ENCODE assay signal across 6 cellular contexts in the genomic region with DNA sequence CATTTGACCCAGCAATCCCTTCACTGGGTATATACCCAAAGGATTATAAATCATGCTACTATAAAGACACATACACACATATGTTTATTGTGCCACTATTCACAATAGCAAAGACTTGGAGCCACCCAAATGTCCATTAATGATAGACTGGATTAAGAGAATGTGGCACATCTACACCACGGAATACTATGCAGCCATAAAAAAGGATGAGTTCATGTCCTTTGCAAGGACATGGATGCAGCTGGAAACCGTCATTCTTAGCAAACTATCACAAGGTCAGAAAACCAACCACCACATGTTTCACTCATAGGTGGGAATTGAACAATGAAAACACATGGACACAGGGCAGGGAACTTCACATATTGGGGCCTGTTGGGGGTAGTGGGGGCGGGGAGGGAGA. TPM values are rescaled to one million over a fixed set of nuclear protein-coding genes. Genes with fewer than 3 reads are reported as not detected.
DNase-seq lines count a peak whose midpoint lies in the region; ATAC-seq, FAIRE-seq and TF ChIP-seq lines count a peak whose summit lies in the region.
"Not testable (repeated sequence)": the region's sequence is repeated elsewhere in the genome, so short reads cannot be mapped to it uniquely, and the experiment has no call there.

No MANE protein-coding gene starts in this region.

- FAIRE-seq in K562 (lab: Jason Lieb, UNC); HepG2 (lab: Jason Lieb, UNC): not testable (repeated sequence)

- H3K4me2 ChIP-seq in K562 (ENCODE audit: insufficient read depth, low read length); HepG2 (ENCODE audit: low read depth, low read length): not testable (repeated sequence)

- 23% methylated on average over 3 of the region's 3 CpGs for WGBS in K562 (ENCODE audit: insufficient coverage, low coverage, missing lambda C conversion rate)
- WGBS in HepG2 (ENCODE audit: low lambda C conversion rate) = 39% methylated on average over 3 of the region's 3 CpGs

- not testable (repeated sequence) for H3K9me3 Mint-ChIP-seq in CD4-positive, CD25-positive, alpha-beta regulatory T cell; natural killer cell treated with Interleukin-12 subunit alpha and Interleukin-12 subunit beta and Interleukin-15 and Interleukin-18, amount 100 ng/mL, for 72 hours

- not testable (repeated sequence) for ATAC-seq in CD4-positive, CD25-positive, alpha-beta regulatory T cell (ENCODE audit: low read depth in 2 of 2); SK-N-SH treated with all-trans-retinoic acid at 6 μM for 48 hours; K562; HepG2; natural killer cell treated with Interleukin-12 subunit alpha and Interleukin-12 subunit beta and Interleukin-15 and Interleukin-18, amount 100 ng/mL, for 72 hours

- not testable (repeated sequence) for H3K36me3 ChIP-seq in CD4-positive, CD25-positive, alpha-beta regulatory T cell (ENCODE audit: control insufficient read depth, insufficient read depth, low read length); HEK293 (ENCODE audit: control insufficient read depth in 2 of 2, insufficient read depth in 1 of 2, low read length in 2 of 2); K562 (ENCODE audit: control insufficient read depth, insufficient read depth, low read length); HepG2 (replicated peaks in 1 of 2; ENCODE audit: control insufficient read depth in 1 of 2, insufficient read depth in 2 of 2, low read length in 2 of 2)

- not testable (repeated sequence) for H3K4me1 ChIP-seq in CD4-positive, CD25-positive, alpha-beta regulatory T cell (ENCODE audit: control insufficient read depth, insufficient read depth, low read length, poor library complexity, severe bottlenecking); HEK293 (ENCODE audit: control insufficient read depth, insufficient read depth, low read length); K562 (replicated peaks in 1 of 2; ENCODE audit: control insufficient read depth in 2 of 2, insufficient read depth in 2 of 2, low read length in 2 of 2)
- H3K4me1 ChIP-seq in HepG2 (ENCODE audit: insufficient read depth, low read length) = peaks cover 11% of the 10 kb centered on the region; the same call in 1 of the 2 replicates

- intact Hi-C loops in K562 (cut with micrococcal nuclease); HepG2 (cut with micrococcal nuclease; ENCODE audit: unreplicated experiment): not testable (repeated sequence)

- H3K27ac ChIP-seq in CD4-positive, CD25-positive, alpha-beta regulatory T cell (ENCODE audit: insufficient read depth, low read length, poor library complexity, severe bottlenecking); HEK293 (ENCODE audit: extremely low read depth, low read depth, low read length); K562 (ENCODE audit: extremely low read depth, low read depth, low read length); HepG2 (ENCODE audit: extremely low read length, insufficient read depth, low read length): not testable (repeated sequence)

- in situ Hi-C loops in K562 (cut with MboI); HepG2 (cut with HindIII; ENCODE audit: extremely low pct_ligation_motif_present, low pct_unique_long_range_greater_than_20kb): not testable (repeated sequence)

- POLR2A ChIA-PET in HEK293 (lab: Yijun Ruan, JAX); K562 (lab: Yijun Ruan, JAX); HepG2 (lab: Yijun Ruan, JAX): not testable (repeated sequence)

- not testable (repeated sequence) for H3K79me2 ChIP-seq in K562 (ENCODE audit: control insufficient read depth, insufficient read depth, low read length); HepG2 (ENCODE audit: insufficient read depth, low read length)

- H3K36me3 Mint-ChIP-seq in CD4-positive, CD25-positive, alpha-beta regulatory T cell; natural killer cell treated with Interleukin-12 subunit alpha and Interleukin-12 subunit beta and Interleukin-15 and Interleukin-18, amount 100 ng/mL, for 72 hours: not testable (repeated sequence)

- not testable (repeated sequence) for H4K20me1 ChIP-seq in K562 (replicated peaks; ENCODE audit: control insufficient read depth, insufficient read depth, low read length); HepG2 (ENCODE audit: insufficient read depth, low read length)

- H3K9me1 ChIP-seq in K562 (ENCODE audit: control insufficient read depth, insufficient read depth, low read length) = not testable (repeated sequence)

- H3K9me3 ChIP-seq in CD4-positive, CD25-positive, alpha-beta regulatory T cell (ENCODE audit: control insufficient read depth in 2 of 2, low read length in 2 of 2); HEK293 (ENCODE audit: control insufficient read depth, insufficient read depth, low read depth, low read length); K562 (replicated peaks; ENCODE audit: control insufficient read depth, insufficient read depth, low read depth, low read length); HepG2 (ENCODE audit: low read length): not testable (repeated sequence)

- not testable (repeated sequence) for H3K4me3 Mint-ChIP-seq in CD4-positive, CD25-positive, alpha-beta regulatory T cell; natural killer cell treated with Interleukin-12 subunit alpha and Interleukin-12 subunit beta and Interleukin-15 and Interleukin-18, amount 100 ng/mL, for 72 hours

- not testable (repeated sequence) for H3K9ac ChIP-seq in K562 (ENCODE audit: insufficient read depth in 1 of 2, low read depth in 2 of 2, low read length in 2 of 2); HepG2 (ENCODE audit: insufficient read depth, low read depth, low read length)

- H3K4me1 Mint-ChIP-seq in CD4-positive, CD25-positive, alpha-beta regulatory T cell; natural killer cell treated with Interleukin-12 subunit alpha and Interleukin-12 subunit beta and Interleukin-15 and Interleukin-18, amount 100 ng/mL, for 72 hours (ENCODE audit: low read depth in 2 of 2): not testable (repeated sequence)

- CTCF ChIA-PET in HEK293 (lab: Yijun Ruan, JAX); K562 (lab: Yijun Ruan, JAX; ENCODE audit: low intra/inter-chr PET ratio); HepG2 (lab: Yijun Ruan, JAX; ENCODE audit: low intra/inter-chr PET ratio, low total read pairs): not testable (repeated sequence)

- H3K4me3 ChIP-seq in CD4-positive, CD25-positive, alpha-beta regulatory T cell (ENCODE audit: low read depth, low read length); HEK293 (ENCODE audit: low read depth, low read length); K562; HepG2 (replicated peaks in 1 of 3; ENCODE audit: insufficient read depth in 1 of 3, low read depth in 2 of 3, low read length in 3 of 3): not testable (repeated sequence)

- peaks cover 11% of the 10 kb centered on the region for H3K27me3 Mint-ChIP-seq in CD4-positive, CD25-positive, alpha-beta regulatory T cell
- H3K27me3 Mint-ChIP-seq in natural killer cell treated with Interleukin-12 subunit alpha and Interleukin-12 subunit beta and Interleukin-15 and Interleukin-18, amount 100 ng/mL, for 72 hours = not testable (repeated sequence)

- H2AFZ ChIP-seq in K562 (ENCODE audit: low read depth, low read length); HepG2 (ENCODE audit: low read length): not testable (repeated sequence)

- TF ChIP-seq RAD21 in K562 (CRISPR knock-in tag; conservative IDR thresholded peaks at IDR 0.05 in 1 of 2, IDR thresholded peaks at IDR 0.05 in 1 of 2); HepG2 (CRISPR knock-in tag; IDR thresholded peaks at IDR 0.05): not testable (repeated sequence)

- H3K27me3 ChIP-seq in CD4-positive, CD25-positive, alpha-beta regulatory T cell (ENCODE audit: control insufficient read depth, insufficient read depth, low read length); K562 (ENCODE audit: control insufficient read depth in 2 of 2, insufficient read depth in 2 of 2, low read length in 2 of 2); HepG2 (ENCODE audit: control insufficient read depth in 1 of 2, insufficient read depth in 2 of 2, low read length in 2 of 2): not testable (repeated sequence)

- H3K27ac Mint-ChIP-seq in CD4-positive, CD25-positive, alpha-beta regulatory T cell = peak overlapping the region in 2 of 3 donors; percentile 33 to 62
- not testable (repeated sequence) for H3K27ac Mint-ChIP-seq in natural killer cell treated with Interleukin-12 subunit alpha and Interleukin-12 subunit beta and Interleukin-15 and Interleukin-18, amount 100 ng/mL, for 72 hours

- not testable (repeated sequence) for BruUV-seq in K562 (replicated peaks; lab: Mats Ljungman, UMichigan); HepG2 (replicated peaks; lab: Mats Ljungman, UMichigan)

- TF ChIP-seq CTCF in HEK293 (tag by site-specific recombination; IDR thresholded peaks at IDR 0.05); K562 (IDR thresholded peaks at IDR 0.05 in 2 of 3, conservative IDR thresholded peaks at IDR 0.05 in 1 of 3; ENCODE audit: insufficient read depth in 2 of 3, low read depth in 1 of 3, low read length in 3 of 3); HepG2 (CRISPR knock-in tag; IDR thresholded peaks at IDR 0.05): not testable (repeated sequence)

- not testable (repeated sequence) for TF ChIP-seq EP300 in K562 (IDR thresholded peaks at IDR 0.05; ENCODE audit: low read length); HepG2 (IDR thresholded peaks at IDR 0.05; ENCODE audit: low read depth in 2 of 2, low read length in 2 of 2); HepG2 (CRISPR knock-in tag; IDR thresholded peaks at IDR 0.05; ENCODE audit: borderline replicate concordance)

- not testable (repeated sequence) for DNase-seq in CD4-positive, CD25-positive, alpha-beta regulatory T cell; K562 (ENCODE audit: extremely low read depth in 1 of 4, low spot score in 3 of 4); HepG2 (ENCODE audit: low spot score)
- DNase-seq in natural killer cell treated with Interleukin-12 subunit alpha and Interleukin-12 subunit beta and Interleukin-15 and Interleukin-18, amount 100 ng/mL, for 72 hours (ENCODE audit: low spot score) = peak; percentile 1

- not testable (repeated sequence) for TF ChIP-seq POLR2A in K562 (conservative IDR thresholded peaks at IDR 0.05); HepG2 (IDR thresholded peaks at IDR 0.05; ENCODE audit: insufficient read depth in 1 of 2, low read depth in 2 of 2, low read length in 2 of 2)

RNA-seq across cellular contexts. Expression of a gene that starts 29.9 kb away (rescaled TPM):
- 14.8 TPM for total RNA-seq in CD4-positive, CD25-positive, alpha-beta regulatory T cell
- polyA plus RNA-seq in CD4-positive, CD25-positive, alpha-beta regulatory T cell = 10 to 100 TPM; 29.0 to 33.5 (median 31.6) TPM
- total RNA-seq in K562 (2011; cell fraction: chromatin; rRNA removed; ENCODE audit: low replicate concordance) = 16.8 and 17.6 TPM in 2 replicates
- 6.5 and 8.6 TPM in 2 replicates for total RNA-seq in K562 (2011; cell fraction: nucleolus; rRNA removed)
- total RNA-seq in K562 (2011; cell fraction: nucleoplasm; rRNA removed) = 16.4 and 23.5 TPM in 2 replicates
- total RNA-seq in K562 (2014; rRNA removed) = 41.3 and 44.9 TPM in 2 replicates
- total RNA-seq in K562 (2014; rRNA removed; fragmentation: Illumina TruSeq; extraction: Trizol) = 102 and 119 TPM in 2 replicates
- 91.8 and 104 TPM in 2 replicates for total RNA-seq in K562 (2015; rRNA removed; fragmentation: Illumina TruSeq; extraction: Trizol)
- 61.2 and 74.2 TPM in 2 replicates for total RNA-seq in K562 (2021)
- 117 and 119 TPM in 2 replicates for polyA plus RNA-seq in K562 (2011; rRNA removed)
- 15.8 and 39.6 TPM in 2 replicates for polyA plus RNA-seq in K562 (2011; cell fraction: cytosol; rRNA removed)
- 12.5 and 15.1 TPM in 2 replicates for polyA plus RNA-seq in K562 (2011; cell fraction: nucleus; rRNA removed)
- 63.4 and 74.9 TPM in 2 replicates for polyA plus RNA-seq in K562 (2012)
- polyA plus RNA-seq in K562 (2014; fragmentation: Illumina TruSeq; extraction: Trizol) = 93.3 and 113 TPM in 2 replicates
- 100 to 1,000 TPM; 107 to 150 TPM for polyA plus RNA-seq in K562 (2014; fragmentation: Nextera tagmentation; extraction: Ambion mirVana)
- polyA plus RNA-seq in K562 (2014; rRNA removed) = 66.4 and 70.1 TPM in 2 replicates
- polyA minus RNA-seq in K562 (2011; rRNA and poly(A)+ RNA removed) = 62.0 and 96.6 TPM in 2 replicates
- 27.4 and 29.0 TPM in 2 replicates for polyA minus RNA-seq in K562 (2011; cell fraction: cytosol; rRNA and poly(A)+ RNA removed)
- 5.4 and 10.9 TPM in 2 replicates for polyA minus RNA-seq in K562 (2011; cell fraction: nucleus; rRNA and poly(A)+ RNA removed)
- total RNA-seq in HepG2 (2016; rRNA removed; fragmentation: Illumina TruSeq; extraction: Trizol) = 54.1 and 84.4 TPM in 2 replicates
- total RNA-seq in HepG2 (2016; cell fraction: cytosol; rRNA removed; fragmentation: Illumina TruSeq; extraction: Trizol; ENCODE audit: low read depth) = 22.6 and 28.5 TPM in 2 replicates
- total RNA-seq in HepG2 (2016; cell fraction: insoluble cytoplasmic fraction; rRNA removed; fragmentation: Illumina TruSeq; extraction: Trizol) = 61.5 and 89.9 TPM in 2 replicates
- 54.3 and 65.9 TPM in 2 replicates for total RNA-seq in HepG2 (2016; cell fraction: membrane; rRNA removed; fragmentation: Illumina TruSeq; extraction: Trizol)
- total RNA-seq in HepG2 (2016; cell fraction: nucleus; rRNA removed; fragmentation: Illumina TruSeq; extraction: Trizol) = 25.7 and 28.2 TPM in 2 replicates
- polyA plus RNA-seq in HepG2 (2011; rRNA removed) = 30.2 and 53.0 TPM in 2 replicates
- polyA plus RNA-seq in HepG2 (2011; cell fraction: cytosol; rRNA removed) = 17.3 and 23.5 TPM in 2 replicates
- polyA plus RNA-seq in HepG2 (2011; cell fraction: nucleus; rRNA removed) = 4.7 and 7.5 TPM in 2 replicates
- polyA plus RNA-seq in HepG2 (2012) = 40.3 and 58.2 TPM in 2 replicates
- polyA plus RNA-seq in HepG2 (2016; cell fraction: cytosol; fragmentation: Illumina TruSeq; extraction: Trizol; ENCODE audit: low read depth) = 22.4 and 22.6 TPM in 2 replicates
- 106 and 119 TPM in 2 replicates for polyA plus RNA-seq in HepG2 (2016; cell fraction: insoluble cytoplasmic fraction; fragmentation: Illumina TruSeq; extraction: Trizol; ENCODE audit: low read depth)
- 48.2 and 52.2 TPM in 2 replicates for polyA plus RNA-seq in HepG2 (2016; cell fraction: membrane; fragmentation: Illumina TruSeq; extraction: Trizol; ENCODE audit: low read depth)
- 47.9 and 51.6 TPM in 2 replicates for polyA plus RNA-seq in HepG2 (2016; cell fraction: nucleus; fragmentation: Illumina TruSeq; extraction: Trizol; ENCODE audit: insufficient read depth, low read depth)
- polyA minus RNA-seq in HepG2 (2011; rRNA and poly(A)+ RNA removed; ENCODE audit: low replicate concordance) = 10.7 and 14.1 TPM in 2 replicates
- polyA minus RNA-seq in HepG2 (2011; cell fraction: cytosol; rRNA and poly(A)+ RNA removed) = 27.9 and 32.3 TPM in 2 replicates
- polyA minus RNA-seq in HepG2 (2011; cell fraction: nucleus; rRNA and poly(A)+ RNA removed) = 14.0 and 15.2 TPM in 2 replicates
- 10 to 100 TPM; 44.4 to 45.1 TPM for total RNA-seq in natural killer cell treated with Interleukin-12 subunit alpha and Interleukin-12 subunit beta and Interleukin-15 and Interleukin-18, amount 100 ng/mL, for 72 hours

RNA-seq across cellular contexts. Expression of a gene that starts 31.1 kb away (rescaled TPM):
- total RNA-seq in CD4-positive, CD25-positive, alpha-beta regulatory T cell = 103 TPM
- 1 to 10 TPM; 6.9 to 8.9 (median 8.3) TPM for polyA plus RNA-seq in CD4-positive, CD25-positive, alpha-beta regulatory T cell
- total RNA-seq in K562 (2011; cell fraction: chromatin; rRNA removed; ENCODE audit: low replicate concordance) = 141 and 264 TPM in 2 replicates
- 136 and 143 TPM in 2 replicates for total RNA-seq in K562 (2011; cell fraction: nucleolus; rRNA removed)
- 122 and 132 TPM in 2 replicates for total RNA-seq in K562 (2011; cell fraction: nucleoplasm; rRNA removed)
- total RNA-seq in K562 (2014; rRNA removed) (12.5 and 15.7 TPM in 2 replicates), K562 (2014; rRNA removed; fragmentation: Illumina TruSeq; extraction: Trizol) (9.5 and 10.0 TPM in 2 replicates), K562 (2015; rRNA removed; fragmentation: Illumina TruSeq; extraction: Trizol) (7.4 and 8.8 TPM in 2 replicates), K562 (2021) (39.9 and 41.6 TPM in 2 replicates), HepG2 (2016; rRNA removed; fragmentation: Illumina TruSeq; extraction: Trizol) (10.2 and 13.0 TPM in 2 replicates)
- polyA plus RNA-seq in K562 (2011; rRNA removed) (9.9 and 13.8 TPM in 2 replicates), K562 (2014; fragmentation: Illumina TruSeq; extraction: Trizol) (27.2 and 27.9 TPM in 2 replicates), K562 (2014; fragmentation: Nextera tagmentation; extraction: Ambion mirVana) (1 to 10 TPM; 3.9 to 4.4 TPM), K562 (2014; rRNA removed) (14.2 and 15.6 TPM in 2 replicates), HepG2 (2011; rRNA removed) (30.6 and 38.1 TPM in 2 replicates)
- polyA plus RNA-seq in K562 (2011; cell fraction: cytosol; rRNA removed) = 13.3 and 15.4 TPM in 2 replicates
- 35.3 and 52.6 TPM in 2 replicates for polyA plus RNA-seq in K562 (2011; cell fraction: nucleus; rRNA removed)
- polyA plus RNA-seq in K562 (2012) = 32.3 and 37.8 TPM in 2 replicates
- polyA minus RNA-seq in K562 (2011; rRNA and poly(A)+ RNA removed) = 35.0 and 39.8 TPM in 2 replicates
- 36.8 and 44.5 TPM in 2 replicates for polyA minus RNA-seq in K562 (2011; cell fraction: cytosol; rRNA and poly(A)+ RNA removed)
- 28.7 and 39.2 TPM in 2 replicates for polyA minus RNA-seq in K562 (2011; cell fraction: nucleus; rRNA and poly(A)+ RNA removed)
- 6.2 and 6.4 TPM in 2 replicates for total RNA-seq in HepG2 (2016; cell fraction: cytosol; rRNA removed; fragmentation: Illumina TruSeq; extraction: Trizol; ENCODE audit: low read depth)
- total RNA-seq in HepG2 (2016; cell fraction: insoluble cytoplasmic fraction; rRNA removed; fragmentation: Illumina TruSeq; extraction: Trizol) = 8.4 and 12.8 TPM in 2 replicates
- 7.7 and 8.5 TPM in 2 replicates for total RNA-seq in HepG2 (2016; cell fraction: membrane; rRNA removed; fragmentation: Illumina TruSeq; extraction: Trizol)
- total RNA-seq in HepG2 (2016; cell fraction: nucleus; rRNA removed; fragmentation: Illumina TruSeq; extraction: Trizol) = 23.8 and 28.6 TPM in 2 replicates
- 14.1 and 14.7 TPM in 2 replicates for polyA plus RNA-seq in HepG2 (2011; cell fraction: cytosol; rRNA removed)
- polyA plus RNA-seq in HepG2 (2011; cell fraction: nucleus; rRNA removed) = 110 and 133 TPM in 2 replicates
- 23.1 and 36.8 TPM in 2 replicates for polyA plus RNA-seq in HepG2 (2012)
- 1.3 TPM in 2 replicates for polyA plus RNA-seq in HepG2 (2016; cell fraction: cytosol; fragmentation: Illumina TruSeq; extraction: Trizol; ENCODE audit: low read depth)
- 6.5 and 9.3 TPM in 2 replicates for polyA plus RNA-seq in HepG2 (2016; cell fraction: insoluble cytoplasmic fraction; fragmentation: Illumina TruSeq; extraction: Trizol; ENCODE audit: low read depth)
- polyA plus RNA-seq in HepG2 (2016; cell fraction: membrane; fragmentation: Illumina TruSeq; extraction: Trizol; ENCODE audit: low read depth) = 2.5 and 3.5 TPM in 2 replicates
- 47.8 and 49.6 TPM in 2 replicates for polyA plus RNA-seq in HepG2 (2016; cell fraction: nucleus; fragmentation: Illumina TruSeq; extraction: Trizol; ENCODE audit: insufficient read depth, low read depth)
- 87.8 and 152 TPM in 2 replicates for polyA minus RNA-seq in HepG2 (2011; rRNA and poly(A)+ RNA removed; ENCODE audit: low replicate concordance)
- polyA minus RNA-seq in HepG2 (2011; cell fraction: cytosol; rRNA and poly(A)+ RNA removed) = 36.7 and 46.7 TPM in 2 replicates
- 61.3 and 64.6 TPM in 2 replicates for polyA minus RNA-seq in HepG2 (2011; cell fraction: nucleus; rRNA and poly(A)+ RNA removed)
- 100 to 1,000 TPM in 1 of 2 donors, 10 to 100 TPM in 1; 43.1 to 106 TPM for total RNA-seq in natural killer cell treated with Interleukin-12 subunit alpha and Interleukin-12 subunit beta and Interleukin-15 and Interleukin-18, amount 100 ng/mL, for 72 hours
